ENCODE assay signal across 20 cellular contexts in genomic region chr1:151518936-151519335, GRCh38.
"Had no signal": no experiment of that assay in that cellular context is flagged by ENCODE, and none has a peak within 500 bp of the region (broad histone marks: within the 10 kb centered on the region; RNA-seq: fewer than 3 reads in every experiment).

No MANE protein-coding gene starts in this region.

- H2AFZ ChIP-seq: parathyroid adenoma had no signal

- ATAC-seq: left colon; naive thymus-derived CD8-positive, alpha-beta T cell; psoas muscle; right lobe of liver; stimulated activated naive B cell treated with anti-CD40 and anti-IgM and Interleukin-4, amounts not matched to agents 10 μg/mL and 1 μg/mL and 100 μg/mL, for 72 hours; stimulated activated naive CD8-positive, alpha-beta T cell treated with anti-CD3 and anti-CD28 coated beads, Interleukin-15, Interleukin-2, amounts not matched to agents 100 U/mL and 50 U/mL, for 24 hours had no signal

- H3K9me3 ChIP-seq: left lung, neutrophil, psoas muscle, right lobe of liver, stomach, testis, tibial artery, uterus had no signal

- H3K9ac ChIP-seq: parathyroid adenoma had no signal

- H3K4me3 ChIP-seq: left lung, lung, psoas muscle, right lobe of liver, smooth muscle cell, stomach, testis, tibial artery, uterus had no signal

- DNase-seq: hippocampal formation; left colon; left lung; naive thymus-derived CD8-positive, alpha-beta T cell; occipital lobe; psoas muscle; right lobe of liver; stimulated activated CD4-positive, alpha-beta T cell treated with anti-CD3 and anti-CD28 coated beads, Interleukin-1b, Interleukin-23, amount 100 ng/mL, for 48 hours; stimulated activated CD4-positive, alpha-beta T cell treated with anti-CD3 and anti-CD28 coated beads, Interleukin-2, amount 100 ng/mL, for 48 hours; stimulated activated CD4-positive, alpha-beta T cell treated with anti-CD3 and anti-CD28 coated beads, Interleukin-4, amount 100 ng/mL, for 4 hours; stimulated activated naive B cell treated with anti-CD40 and anti-IgM and Interleukin-4, amounts not matched to agents 10 μg/mL and 1 μg/mL and 100 μg/mL, for 72 hours; stimulated activated naive CD8-positive, alpha-beta T cell treated with anti-CD3 and anti-CD28 coated beads, Interleukin-15, Interleukin-2, amounts not matched to agents 100 U/mL and 50 U/mL, for 24 hours; stomach; testis; tibial artery; uterus had no signal

- H3K4me1 ChIP-seq: psoas muscle, tibial artery, uterus had no signal

- H3K4me2 ChIP-seq: smooth muscle cell had no signal

- H3K27ac ChIP-seq: left lung, neutrophil, parathyroid adenoma, psoas muscle, right lobe of liver, stomach, testis, tibial artery, uterus had no signal

- H3K36me3 ChIP-seq: neutrophil, uterus had no signal

- H3K27me3 ChIP-seq: right lobe of liver, stomach, testis, uterus had no signal
